30 cellular contexts compared by ENCODE assay signal in genomic region chr3:172157566-172158258, GRCh38.
DNase-seq lines count a peak whose midpoint lies in the region; ATAC-seq, FAIRE-seq and TF ChIP-seq lines count a peak whose summit lies in the region.
"Had no signal": no experiment of that assay in that cellular context is flagged by ENCODE, and none has a peak within 500 bp of the region (broad histone marks: within the 10 kb centered on the region; RNA-seq: fewer than 3 reads in every experiment).

No MANE protein-coding gene starts in this region.

- H3K9me2 ChIP-seq in GM23338 (ENCODE audit: insufficient read depth) = no peaks in the 10 kb centered on the region

- TF ChIP-seq EP300 in stomach (IDR thresholded peaks at IDR 0.05) = no peak

- H3K79me2 ChIP-seq in GM23338 (replicated peaks; ENCODE audit: insufficient read depth) (peaks cover 85% of the 10 kb centered on the region), keratinocyte (ENCODE audit: control insufficient read depth, insufficient read depth, low read length) (peaks cover 71% of the 10 kb centered on the region), neural progenitor cell (ENCODE audit: low read depth) (peaks cover 75% of the 10 kb centered on the region)

- CTCF ChIA-PET in WTC11 (lab: Charles Lee) = no interaction called here

- TF ChIP-seq CTCF in GM23338 (conservative IDR thresholded peaks at IDR 0.05; ENCODE audit: low read depth in 2 of 2) (no peak), WTC11 (IDR thresholded peaks at IDR 0.05) (no peak), keratinocyte (optimal IDR thresholded peaks at IDR 0.05 in 1 of 3, IDR thresholded peaks at IDR 0.05 in 1 of 3, conservative IDR thresholded peaks at IDR 0.05 in 1 of 3; ENCODE audit: extremely low read depth in 1 of 3, insufficient read depth in 2 of 3, low read length in 3 of 3) (no peak), stomach (IDR thresholded peaks at IDR 0.05) (no peak), neural progenitor cell (IDR thresholded peaks at IDR 0.05) (no peak)

- no peak overlapping the region for H3K27ac ChIP-seq in GM23338 (ENCODE audit: low read depth)
- peak overlapping the region; percentile 71 for H3K27ac ChIP-seq in keratinocyte (ENCODE audit: control insufficient read depth, insufficient read depth, low read length)
- peak overlapping the region in 3 of 5 donors; percentile 18 to 96 (median 46) for H3K27ac ChIP-seq in stomach
- H3K27ac ChIP-seq in neural progenitor cell = no peak overlapping the region
- H3K27ac ChIP-seq: BLaER1 treated with 17β-estradiol and CSF1 and Interleukin-3, amounts not matched to agents 10 nM and 100 nM; sigmoid colon had no signal

- POLR2A ChIA-PET in WTC11 (lab: Charles Lee) = no interaction called here

- H3K27ac Mint-ChIP-seq in GM23338 = peak overlapping the region; percentile 36; the same call in 1 of the 2 replicates
- H3K27ac Mint-ChIP-seq in WTC11 = 0 out of 2 replicates have a peak overlapping the region, but pooled peaks have one; percentile 50
- H3K27ac Mint-ChIP-seq in neural progenitor cell = no peak overlapping the region
- H3K27ac Mint-ChIP-seq: memory B cell had no signal

- H3K4me1 Mint-ChIP-seq in GM23338 = peaks cover 87% of the 10 kb centered on the region
- H3K4me1 Mint-ChIP-seq in WTC11 = peaks cover 96% of the 10 kb centered on the region
- H3K4me1 Mint-ChIP-seq in neural progenitor cell = peaks cover 65% of the 10 kb centered on the region

- 76 to 91% (median 81%) methylated on average over 3 of the region's 3 CpGs for WGBS in stomach, 5 donors

- H3K9me3 Mint-ChIP-seq in GM23338 (no peaks in the 10 kb centered on the region), WTC11 (no peaks in the 10 kb centered on the region), neural progenitor cell (no peaks in the 10 kb centered on the region)
- H3K9me3 Mint-ChIP-seq: memory B cell had no signal

- intact Hi-C loops in stomach (cut with DNase I; ENCODE audit: low total_unique reads) = no loop called here

- H3K4me3 Mint-ChIP-seq in GM23338 (no peak overlapping the region), WTC11 (no peak overlapping the region), neural progenitor cell (no peak overlapping the region)
- H3K4me3 Mint-ChIP-seq: memory B cell had no signal

- H4K20me1 ChIP-seq in GM23338 (replicated peaks; ENCODE audit: insufficient read depth) = no peaks in the 10 kb centered on the region
- no peaks in the 10 kb centered on the region for H4K20me1 ChIP-seq in keratinocyte (ENCODE audit: control insufficient read depth, extremely low read depth, insufficient read depth, low read length)
- H4K20me1 ChIP-seq in neural progenitor cell (ENCODE audit: low read depth) = peaks cover 33% of the 10 kb centered on the region

- no peak for DNase-seq in GM23338 (ENCODE audit: low spot score)
- no peak for DNase-seq in WTC11 (ENCODE audit: low spot score)
- no peak for DNase-seq in keratinocyte (ENCODE audit: low read depth, low spot score)
- no peak for DNase-seq in stomach
- no peak for DNase-seq in KG1 (lab: John Stamatoyannopoulos, UW)
- no peak for DNase-seq in neural progenitor cell (ENCODE audit: low spot score)
- no peak for DNase-seq in dedifferentiated amniotic fluid mesenchymal stem cell (ENCODE audit: extremely low spot score)
- DNase-seq: activated CD4-positive, alpha-beta T cell treated with anti-CD3 and anti-CD28 coated beads, Interleukin-2, amount 50 U/mL, for 48 hours; activated CD4-positive, CD25-positive, alpha-beta regulatory T cell treated with anti-CD3 and anti-CD28 coated beads, Interleukin-2, amount 50 U/mL, for 72 hours; activated naive CD4-positive, alpha-beta T cell; activated T-cell treated with anti-CD3 and anti-CD28 coated beads, Interleukin-2, amount 50 U/mL, for 48 hours; cerebellar nuclear complex; COR-L47; DMS79 treated with DMSO at 0.1 percent for 48 hours; GDM1; hippocampal formation; KBM-7; left cardiac atrium; MG63; NCI-H1105 treated with DMSO at 0.1 percent for 48 hours; NCI-H187 treated with DMSO at 0.1 percent for 48 hours; SHP77 treated with DMSO at 0.1 percent for 48 hours; sigmoid colon; stimulated activated CD4-positive, alpha-beta T cell treated with anti-CD3 and anti-CD28 coated beads, Interleukin-4, amount 100 ng/mL, for 4 hours; substantia nigra; upper lobe of left lung had no signal

- H3K4me2 ChIP-seq in GM23338 (no peak overlapping the region), keratinocyte (ENCODE audit: control insufficient read depth, extremely low read depth, insufficient read depth, low read depth, low read length) (peak overlapping the region; percentile 67), neural progenitor cell (no peak overlapping the region)

- ATAC-seq in GM23338 (no peak), WTC11 (no peak)
- ATAC-seq: left cardiac atrium had no signal

- no peak for FAIRE-seq in keratinocyte (lab: Jason Lieb, UNC)
- FAIRE-seq: endothelial cell of umbilical vein had no signal

- H2AFZ ChIP-seq in GM23338 (no peak overlapping the region), keratinocyte (ENCODE audit: control insufficient read depth, low read length) (no peak overlapping the region), neural progenitor cell (replicated peaks) (no peak overlapping the region)

- H3K9me1 ChIP-seq in keratinocyte (ENCODE audit: control insufficient read depth, extremely low read depth, insufficient read depth, low read length) = no peaks in the 10 kb centered on the region

- H3K4me1 ChIP-seq in GM23338 (ENCODE audit: insufficient read depth) (peaks cover 58% of the 10 kb centered on the region), keratinocyte (ENCODE audit: control insufficient read depth, extremely low read depth, insufficient read depth, low read length) (peaks cover 55% of the 10 kb centered on the region), stomach (peaks cover 53 to 78% (median 66%) of the 10 kb centered on the region in 4 donors), neural progenitor cell (peaks cover 48% of the 10 kb centered on the region)

- H3K36me3 ChIP-seq in GM23338 (ENCODE audit: insufficient read depth) (no peaks in the 10 kb centered on the region), keratinocyte (ENCODE audit: control insufficient read depth in 2 of 2, extremely low read depth in 1 of 2, insufficient read depth in 2 of 2, low read length in 2 of 2) (no peaks in the 10 kb centered on the region), stomach (peaks cover 0 to 4% (median 0%) of the 10 kb centered on the region in 4 donors), neural progenitor cell (no peaks in the 10 kb centered on the region)
- H3K36me3 ChIP-seq: prostate gland, sigmoid colon, upper lobe of left lung had no signal

- H3K4me3 ChIP-seq in GM23338 = no peak overlapping the region
- no peak overlapping the region for H3K4me3 ChIP-seq in keratinocyte (ENCODE audit: control insufficient read depth in 2 of 3, extremely low read depth in 1 of 3, insufficient read depth in 2 of 3, low read depth in 1 of 3, low read length in 3 of 3)
- H3K4me3 ChIP-seq in stomach = no peak overlapping the region
- H3K4me3 ChIP-seq in neural progenitor cell = no peak overlapping the region
- H3K4me3 ChIP-seq: BLaER1 treated with 17β-estradiol and CSF1 and Interleukin-3, amounts not matched to agents 10 nM and 100 nM; MG63; prostate gland; sigmoid colon; upper lobe of left lung had no signal

- H3F3A ChIP-seq in GM23338 (replicated peaks; ENCODE audit: low read depth) = peaks cover 6% of the 10 kb centered on the region; the same call in 1 of the 2 replicates
- peaks cover 8% of the 10 kb centered on the region for H3F3A ChIP-seq in neural progenitor cell (ENCODE audit: low read depth)

- H3K9me3 ChIP-seq in keratinocyte (ENCODE audit: control insufficient read depth, low read depth, low read length) (no peaks in the 10 kb centered on the region), stomach (no peaks in the 10 kb centered on the region), neural progenitor cell (ENCODE audit: low read depth) (no peaks in the 10 kb centered on the region)
- H3K9me3 ChIP-seq: BLaER1 treated with 17β-estradiol and CSF1 and Interleukin-3, amounts not matched to agents 10 nM and 100 nM; MG63; prostate gland; sigmoid colon; upper lobe of left lung had no signal

- TF ChIP-seq POLR2A in stomach (IDR thresholded peaks at IDR 0.05) = no peak

- dilution Hi-C loops in keratinocyte (cut with MboI; ENCODE audit: extremely low pct_ligation_motif_present, low sequenced_read_pairs) = no loop called here

- peaks cover 10% of the 10 kb centered on the region for H3K27me3 Mint-ChIP-seq in GM23338 (ENCODE audit: insufficient read depth, low read depth, poor library complexity)
- no peaks in the 10 kb centered on the region for H3K27me3 Mint-ChIP-seq in WTC11 (ENCODE audit: low read depth)
- H3K27me3 Mint-ChIP-seq in neural progenitor cell (ENCODE audit: insufficient read depth, low read depth) = no peaks in the 10 kb centered on the region

- H3K36me3 Mint-ChIP-seq in GM23338 (ENCODE audit: low read depth) (0 out of 3 replicates have a peak, but pooled peaks cover 3% of the 10 kb centered on the region), WTC11 (no peaks in the 10 kb centered on the region), neural progenitor cell (peaks cover 3% of the 10 kb centered on the region)
- H3K36me3 Mint-ChIP-seq: memory B cell had no signal

- no peaks in the 10 kb centered on the region for H3K27me3 ChIP-seq in GM23338 (ENCODE audit: insufficient read depth)
- H3K27me3 ChIP-seq in keratinocyte (ENCODE audit: control insufficient read depth, extremely low read depth, insufficient read depth, low read length) = no peaks in the 10 kb centered on the region
- H3K27me3 ChIP-seq in stomach = no peaks in the 10 kb centered on the region
- H3K27me3 ChIP-seq in neural progenitor cell = no peaks in the 10 kb centered on the region
- H3K27me3 ChIP-seq: BLaER1 treated with 17β-estradiol and CSF1 and Interleukin-3, amounts not matched to agents 10 nM and 100 nM; MG63; sigmoid colon; upper lobe of left lung had no signal

- H3K9ac ChIP-seq in keratinocyte (ENCODE audit: control insufficient read depth, extremely low read depth, insufficient read depth, low read length) (no peak overlapping the region), neural progenitor cell (no peak overlapping the region)
- H3K9ac ChIP-seq: BLaER1 treated with 17β-estradiol and CSF1 and Interleukin-3, amounts not matched to agents 10 nM and 100 nM had no signal

TF ChIP-seq in GM23338, 12 proteins besides CTCF, POLR2A, EP300 and RAD21 (continues in another document):
- TF ChIP-seq STAT1 (IDR thresholded peaks at IDR 0.05; ENCODE audit: unreplicated experiment) = no peak
- TF ChIP-seq ZNF331 (CRISPR knock-in tag; IDR thresholded peaks at IDR 0.05; ENCODE audit: low read depth) = no peak
- TF ChIP-seq CREB1 (CRISPR knock-in tag; IDR thresholded peaks at IDR 0.05; ENCODE audit: low read depth) = no peak

TF ChIP-seq in WTC11, 78 proteins besides CTCF, POLR2A, EP300 and RAD21 (continues in another document):
- no peak for TF ChIP-seq ZNF423 (CRISPR knock-in tag; IDR thresholded peaks at IDR 0.05)
- TF ChIP-seq PRRX2 (CRISPR knock-in tag; IDR thresholded peaks at IDR 0.05) = no peak
- TF ChIP-seq IRF1 (CRISPR knock-in tag; IDR thresholded peaks at IDR 0.05) = no peak

Comparison
In these comparisons a context has a peak if more than half of its experiments do, and no peak if none do; other contexts are left out.
1. H3K27ac ChIP-seq: peak in keratinocyte (single experiment) and stomach (3 of 5); none in GM23338 (single experiment) and neural progenitor cell (single experiment).